In the genomic region with DNA sequence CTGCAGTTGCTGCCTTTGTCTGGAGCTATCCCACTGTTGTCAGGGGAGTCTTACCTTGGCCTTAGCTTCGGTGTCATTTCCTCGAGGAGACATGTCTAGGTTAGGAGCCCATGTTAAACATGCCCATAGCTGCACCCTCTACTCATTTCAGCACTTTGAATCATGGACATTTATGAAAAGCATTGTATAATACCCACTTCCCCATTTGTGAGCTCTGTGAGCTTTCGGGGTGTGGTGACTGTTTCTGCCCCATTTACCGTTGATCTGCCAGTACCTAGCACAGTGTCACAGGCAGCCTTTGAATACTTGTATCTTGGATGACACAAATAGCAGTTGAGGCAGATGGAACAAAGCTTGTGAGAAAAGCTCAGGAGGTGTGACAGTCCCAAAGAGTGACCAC, we compare ENCODE assay signal across 9 cellular contexts. TPM values are rescaled to one million over a fixed set of nuclear protein-coding genes. Genes with fewer than 3 reads are reported as not detected.
A peak's percentile ranks its signal among the peaks of the same experiment; 100 is the strongest.
DNase-seq lines count a peak whose midpoint lies in the region; ATAC-seq and TF ChIP-seq lines count a peak whose summit lies in the region.
"Had no signal": no experiment of that assay in that cellular context is flagged by ENCODE, and none has a peak within 500 bp of the region (broad histone marks: within the 10 kb centered on the region; RNA-seq: fewer than 3 reads in every experiment).

No MANE protein-coding gene starts in this region.

- H3K4me1 ChIP-seq in lower lobe of right lung: peaks cover 20% of the 10 kb centered on the region

- no peak for DNase-seq in lower lobe of right lung
- DNase-seq in SW480 (ENCODE audit: low spot score): no peak
- DNase-seq in NCI-H1417 (lab: John Stamatoyannopoulos, UW): no peak
- no peak for DNase-seq in epidermal melanocyte (ENCODE audit: insufficient read length, low spot score)
- DNase-seq in NCI-H187 treated with DMSO at 0.1 percent for 48 hours (lab: John Stamatoyannopoulos, UW): no peak
- DNase-seq: effector CD4-positive, alpha-beta T cell had no signal

- no peak overlapping the region for H3K27ac ChIP-seq in lower lobe of right lung

- peaks cover 3% of the 10 kb centered on the region for H3K36me3 Mint-ChIP-seq in IgD-negative memory B cell

- H3K36me3 ChIP-seq in lower lobe of right lung: no peaks in the 10 kb centered on the region

- peak; percentile 99 for ATAC-seq in GM18867 (IDR thresholded peaks at IDR 0.05; ENCODE audit: unreplicated experiment)
- peak; percentile 95 for ATAC-seq in GM21825 (IDR thresholded peaks at IDR 0.05; ENCODE audit: unreplicated experiment)
- peak; percentile 39 to 73 for ATAC-seq in lower lobe of right lung

- H3K27me3 ChIP-seq in lower lobe of right lung (ENCODE audit: low read depth): no peaks in the 10 kb centered on the region

- H3K27me3 Mint-ChIP-seq in IgD-negative memory B cell: no peaks in the 10 kb centered on the region

- peak overlapping the region in 2 of 3 donors; percentile 1 to 17 for H3K27ac Mint-ChIP-seq in IgD-negative memory B cell

- H3K4me3 Mint-ChIP-seq in IgD-negative memory B cell: peak overlapping the region in 2 of 4 donors; percentile 82 to 83

- no peaks in the 10 kb centered on the region for H3K9me3 Mint-ChIP-seq in IgD-negative memory B cell

- peaks cover 16 to 44% (median 33%) of the 10 kb centered on the region in 3 donors for H3K4me1 Mint-ChIP-seq in IgD-negative memory B cell

- no peak overlapping the region for H3K4me3 ChIP-seq in lower lobe of right lung

- no peak for TF ChIP-seq CTCF in lower lobe of right lung (IDR thresholded peaks at IDR 0.05)

- intact Hi-C loops in lower lobe of right lung (cut with DNase I): no loop called here

- H3K9me3 ChIP-seq in lower lobe of right lung: no peaks in the 10 kb centered on the region

RNA-seq across cellular contexts. Expression of gene JARID2, which starts 41.8 kb away (rescaled TPM):
- 10.8 TPM for polyA plus RNA-seq in IgD-negative memory B cell
- total RNA-seq in lower lobe of right lung: 16.0 TPM
